In the genomic region with DNA sequence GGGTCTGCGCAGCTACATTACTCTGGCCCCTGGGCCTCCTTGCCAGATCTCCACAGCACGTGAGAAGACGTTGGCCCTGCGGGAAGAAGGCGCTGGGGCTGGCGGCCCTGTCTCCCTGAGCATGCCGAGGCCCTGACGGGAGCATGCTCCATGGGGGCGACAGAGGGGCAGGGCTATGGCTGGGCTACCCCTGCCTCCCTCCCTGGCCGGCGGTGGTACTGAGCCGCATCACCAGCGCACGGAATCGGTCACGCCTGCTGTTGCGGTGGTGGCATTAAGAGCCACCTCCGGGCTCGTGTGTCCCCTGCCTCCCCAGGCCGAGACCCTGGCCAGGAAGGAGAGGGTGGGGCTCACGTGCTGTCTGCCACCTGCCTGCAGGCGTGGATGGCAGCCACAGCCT, we compare ENCODE assay signal across 20 cellular contexts.
"Had no signal": no experiment of that assay in that cellular context is flagged by ENCODE, and none has a peak within 500 bp of the region (broad histone marks: within the 10 kb centered on the region; RNA-seq: fewer than 3 reads in every experiment).

No MANE protein-coding gene starts in this region.

- DNase-seq: colonic mucosa; dermis blood vessel endothelial cell; esophagus squamous epithelium; foreskin fibroblast; glutamatergic neuron; kidney; left cardiac atrium; left ventricle myocardium inferior; naive thymus-derived CD4-positive, alpha-beta T cell; nephron progenitor cell; posterior cingulate gyrus; sigmoid colon; stimulated activated naive CD8-positive, alpha-beta T cell treated with anti-CD3 and anti-CD28 coated beads, Interleukin-15, Interleukin-2, amounts not matched to agents 100 U/mL and 50 U/mL, for 24 hours; thyroid gland had no signal

- H3K9me3 Mint-ChIP-seq: naive thymus-derived CD4-positive, alpha-beta T cell; nephron progenitor cell; type B pancreatic cell had no signal

- H3K27me3 ChIP-seq: colonic mucosa, esophagus squamous epithelium, gastroesophageal sphincter, neutrophil, sigmoid colon, suprapubic skin, thyroid gland, vagina had no signal

- H3K4me1 Mint-ChIP-seq: naive thymus-derived CD4-positive, alpha-beta T cell; nephron progenitor cell had no signal

- H3K27ac ChIP-seq: colonic mucosa, esophagus squamous epithelium, gastroesophageal sphincter, left ventricle myocardium inferior, neutrophil, sigmoid colon, suprapubic skin, thyroid gland, vagina had no signal

- H3K9me3 ChIP-seq: colonic mucosa, esophagus squamous epithelium, gastroesophageal sphincter, left ventricle myocardium inferior, neutrophil, sigmoid colon, suprapubic skin, thyroid gland, vagina had no signal

- H3K27ac Mint-ChIP-seq: nephron progenitor cell, type B pancreatic cell had no signal

- H3K4me1 ChIP-seq: colonic mucosa, esophagus squamous epithelium, gastroesophageal sphincter, left ventricle myocardium inferior, sigmoid colon, thyroid gland, vagina had no signal

- H3K36me3 Mint-ChIP-seq: type B pancreatic cell had no signal

- ATAC-seq: gastroesophageal sphincter; naive thymus-derived CD4-positive, alpha-beta T cell; stimulated activated naive CD8-positive, alpha-beta T cell treated with anti-CD3 and anti-CD28 coated beads, Interleukin-15, Interleukin-2, amounts not matched to agents 100 U/mL and 50 U/mL, for 24 hours had no signal

- H3K4me3 Mint-ChIP-seq: naive thymus-derived CD4-positive, alpha-beta T cell; nephron progenitor cell; type B pancreatic cell had no signal

- H3K27me3 Mint-ChIP-seq: naive thymus-derived CD4-positive, alpha-beta T cell; type B pancreatic cell had no signal

- H3K4me3 ChIP-seq: colonic mucosa, esophagus squamous epithelium, gastroesophageal sphincter, left ventricle myocardium inferior, sigmoid colon, skin epidermis, suprapubic skin, thyroid gland, vagina had no signal
